11 cellular contexts compared by ENCODE assay signal in the genomic region with DNA sequence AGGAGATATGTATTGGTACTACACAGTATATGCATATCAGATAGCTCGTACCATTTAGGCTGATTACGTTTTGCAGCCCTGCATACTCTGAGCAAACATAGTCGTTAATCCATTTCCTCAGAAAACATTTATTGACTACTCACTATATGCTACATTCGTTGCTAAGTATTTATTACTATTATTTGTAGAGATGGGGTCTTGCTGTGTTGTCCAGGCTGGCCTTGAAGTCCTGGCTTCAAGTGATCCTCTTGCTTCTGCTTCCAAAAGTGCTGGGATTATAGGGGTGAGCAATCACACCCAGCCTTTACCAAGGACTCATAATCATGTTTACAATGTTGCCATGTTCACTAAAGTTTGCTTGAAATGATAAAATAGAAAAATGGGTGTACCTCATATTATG.
"Had no signal": no experiment of that assay in that cellular context is flagged by ENCODE, and none has a peak within 500 bp of the region (broad histone marks: within the 10 kb centered on the region; RNA-seq: fewer than 3 reads in every experiment).

No MANE protein-coding gene starts in this region.

- ATAC-seq: GM23338, HCT116 had no signal

- H3K9me3 ChIP-seq: HAP-1 had no signal

- H3K27ac Mint-ChIP-seq: GM23338, H9, HFFc6 had no signal

- H3K9ac ChIP-seq: GM23248 had no signal

- FAIRE-seq: H1, H54 had no signal

- H3K4me3 ChIP-seq: GM23248, GM23338, HAP-1 had no signal

- H3K4me3 Mint-ChIP-seq: GM23338, H9, HFFc6 had no signal

- H3K27ac ChIP-seq: GM23248 had no signal

- H3K4me2 ChIP-seq: GM23338 had no signal

- H3K36me3 ChIP-seq: HAP-1 had no signal

- H3K4me1 Mint-ChIP-seq: GM23338 had no signal

- H3K9me3 Mint-ChIP-seq: GM23338, H9, HFFc6 had no signal

- DNase-seq: GM23248, GOT3, H7, H9, HCEC 1CT, HFFc6 had no signal

- H2AFZ ChIP-seq: GM23248, GM23338 had no signal
